24 cellular contexts compared by ENCODE assay signal in genomic region chr4:8370835-8371234, GRCh38.
DNase-seq lines count a peak whose midpoint lies in the region; ATAC-seq and TF ChIP-seq lines count a peak whose summit lies in the region.
"Had no signal": no experiment of that assay in that cellular context is flagged by ENCODE, and none has a peak within 500 bp of the region (broad histone marks: within the 10 kb centered on the region; RNA-seq: fewer than 3 reads in every experiment).

No MANE protein-coding gene starts in this region.

- no peaks in the 10 kb centered on the region for H3K27me3 ChIP-seq in psoas muscle (ENCODE audit: insufficient read depth in 3 of 3, low read length in 2 of 3)
- H3K27me3 ChIP-seq: esophagus squamous epithelium had no signal

- WGBS in psoas muscle, 3 donors: 33 to 47% (median 44%) methylated on average over 18 of the region's 18 CpGs

- DNase-seq in COLO668 (lab: John Stamatoyannopoulos, UW; ENCODE audit: unreplicated experiment): peak; percentile 9
- DNase-seq in left cardiac atrium: peak; percentile 67
- peak; percentile 25 to 68 for DNase-seq in psoas muscle
- DNase-seq in EL: no peak
- DNase-seq in GOT3 (lab: John Stamatoyannopoulos, UW): no peak
- DNase-seq in T1000 (lab: John Stamatoyannopoulos, UW): no peak
- DNase-seq: activated B cell treated with CpG ODN at 0.5 μM for 24 hours; activated CD4-positive, alpha-beta T cell treated with anti-CD3 and anti-CD28 coated beads, Interleukin-2, amount 50 U/mL, for 48 hours; activated naive CD8-positive, alpha-beta T cell treated with anti-CD3 and anti-CD28 coated beads, Interleukin-2, amount 10 ng/mL, durations not matched to agents 7 days and 5 days; CD4-positive, alpha-beta memory T cell; effector memory CD8-positive, alpha-beta T cell; esophagus squamous epithelium; GM23248; NCI-H1105 treated with DMSO at 0.1 percent for 48 hours; NCI-H2081 treated with DMSO at 0.1 percent for 48 hours; NCI-H510A treated with DMSO at 0.1 percent for 48 hours; RPMI8226; small intestine; stimulated activated CD4-positive, alpha-beta T cell treated with anti-CD3 and anti-CD28 coated beads, Interleukin-2, amount 100 ng/mL, for 24 hours had no signal

- TF ChIP-seq CTCF in psoas muscle (IDR thresholded peaks at IDR 0.05): no peak

- H3K4me3 ChIP-seq in psoas muscle: no peak overlapping the region
- H3K4me3 ChIP-seq: esophagus squamous epithelium, GM23248, thoracic aorta had no signal

- ATAC-seq in left cardiac atrium (peak; percentile 23 to 36), psoas muscle (peak; percentile 43 to 79 (median 72))
- ATAC-seq: effector memory CD8-positive, alpha-beta T cell; SK-N-SH treated with all-trans-retinoic acid at 6 μM for 48 hours; stimulated activated memory B cell treated with anti-CD40 and anti-IgM and Interleukin-4, amounts not matched to agents 10 μg/mL and 1 μg/mL and 100 μg/mL, for 72 hours had no signal

- no peaks in the 10 kb centered on the region for H3K9me3 ChIP-seq in psoas muscle
- H3K9me3 ChIP-seq: esophagus squamous epithelium, thoracic aorta had no signal

- H3K4me1 ChIP-seq in psoas muscle: no peaks in the 10 kb centered on the region
- H3K4me1 ChIP-seq: esophagus squamous epithelium, parathyroid adenoma had no signal

- intact Hi-C loops in left cardiac atrium (cut with DNase I): no loop called here
- intact Hi-C loops in psoas muscle (cut with DNase I): no loop called here

- TF ChIP-seq RAD21 in Ishikawa (IDR thresholded peaks at IDR 0.05; ENCODE audit: low read depth): no peak

- peaks cover 0 to 19% of the 10 kb centered on the region in 2 donors for H3K36me3 ChIP-seq in psoas muscle (ENCODE audit: insufficient read depth in 1 of 2, low read depth in 1 of 2)

- H3K27ac ChIP-seq in psoas muscle: no peak overlapping the region
- H3K27ac ChIP-seq: esophagus squamous epithelium, GM23248, parathyroid adenoma, thoracic aorta had no signal

- no peak for TF ChIP-seq EP300 in Ishikawa (IDR thresholded peaks at IDR 0.05; ENCODE audit: borderline replicate concordance)

TF ChIP-seq in Ishikawa, 13 proteins besides CTCF, POLR2A, EP300 and RAD21:
- TF ChIP-seq MAX (IDR thresholded peaks at IDR 0.05): peak; percentile 78
- no peak for TF ChIP-seq NFIC (IDR thresholded peaks at IDR 0.05)
- peak; percentile 39; the same call in 1 of the 2 replicates for TF ChIP-seq USF1 (IDR thresholded peaks at IDR 0.05)
- TF ChIP-seq EGR1 (IDR thresholded peaks at IDR 0.05): no peak

Comparison
In these comparisons a context has a peak if more than half of its experiments do, and no peak if none do; other contexts are left out.
1. DNase-seq: peak in COLO668 (single experiment), left cardiac atrium (single experiment) and psoas muscle (2 of 2); none in EL (single experiment), GOT3 (single experiment) and T1000 (single experiment).